ENCODE assay signal across 21 cellular contexts in the genomic region with DNA sequence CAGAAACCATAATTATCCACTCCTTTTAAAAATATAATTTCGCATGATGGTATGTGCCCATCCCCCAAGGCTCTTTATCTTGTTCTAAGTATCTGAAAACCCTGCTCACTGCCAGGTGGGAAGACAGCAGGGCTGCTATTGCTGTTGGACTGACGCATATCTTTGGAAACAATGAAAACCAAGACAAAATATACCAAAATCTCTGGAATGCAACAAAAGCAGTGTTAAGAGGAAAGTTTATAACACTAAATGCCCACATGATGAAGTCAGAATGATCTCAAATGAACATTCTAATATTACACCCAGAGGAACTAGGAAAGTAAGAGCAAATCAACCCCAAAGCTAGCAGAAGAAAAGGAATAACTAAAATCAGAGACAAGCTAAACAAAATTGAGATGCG.
"Had no signal": no experiment of that assay in that cellular context is flagged by ENCODE, and none has a peak within 500 bp of the region (broad histone marks: within the 10 kb centered on the region; RNA-seq: fewer than 3 reads in every experiment).

No MANE protein-coding gene starts in this region.

- H3K27me3 ChIP-seq: heart left ventricle, tibial artery, upper lobe of left lung, uterus had no signal

- H3K27ac ChIP-seq: coronary artery, dorsolateral prefrontal cortex, heart left ventricle, tibial artery, upper lobe of left lung, uterus had no signal

- H3K9me3 Mint-ChIP-seq: stimulated activated naive CD8-positive, alpha-beta T cell treated with anti-CD3 and anti-CD28 coated beads, Interleukin-15, Interleukin-2, amounts not matched to agents 100 ng/mL and 50 ng/mL, for 24 hours had no signal

- H3K4me1 Mint-ChIP-seq: naive thymus-derived CD4-positive, alpha-beta T cell; nephron progenitor cell; stimulated activated effector memory CD8-positive, alpha-beta T cell treated with anti-CD3 and anti-CD28 coated beads, Interleukin-12 subunit alpha, Interleukin-12 subunit beta, amount 100 ng/mL, for 72 hours had no signal

- FAIRE-seq: endometrium had no signal

- DNase-seq: dorsolateral prefrontal cortex; effector CD8-positive, alpha-beta T cell; foreskin melanocyte; heart left ventricle; hippocampal formation; left colon; left ventricle myocardium superior; mesenchymal stem cell; naive thymus-derived CD4-positive, alpha-beta T cell; nephron progenitor cell; stimulated activated CD4-positive, alpha-beta T cell treated with anti-CD3 and anti-CD28 coated beads, Interleukin-4, amount 100 ng/mL, for 1 hour; stimulated activated CD8-positive, alpha-beta memory T cell treated with anti-CD3 and anti-CD28 coated beads, Interleukin-4, amount 100 ng/mL, for 48 hours; tibial artery; upper lobe of left lung; uterus had no signal

- H3K36me3 ChIP-seq: heart left ventricle, tibial artery, upper lobe of left lung, uterus had no signal

- H3K4me3 ChIP-seq: coronary artery, dorsolateral prefrontal cortex, heart left ventricle, lung, tibial artery, upper lobe of left lung, uterus had no signal

- ATAC-seq: esophagus mucosa; heart left ventricle; left colon; left ventricle myocardium superior; naive thymus-derived CD4-positive, alpha-beta T cell; stimulated activated effector memory CD8-positive, alpha-beta T cell treated with anti-CD3 and anti-CD28 coated beads, Interleukin-12 subunit alpha, Interleukin-12 subunit beta, amount 100 ng/mL, for 72 hours had no signal

- H3K27me3 Mint-ChIP-seq: naive thymus-derived CD4-positive, alpha-beta T cell; stimulated activated naive CD8-positive, alpha-beta T cell treated with anti-CD3 and anti-CD28 coated beads, Interleukin-15, Interleukin-2, amounts not matched to agents 100 ng/mL and 50 ng/mL, for 24 hours had no signal

- H3K9me3 ChIP-seq: heart left ventricle, tibial artery, upper lobe of left lung, uterus had no signal

- H3K4me3 Mint-ChIP-seq: naive thymus-derived CD4-positive, alpha-beta T cell; nephron progenitor cell; stimulated activated effector memory CD8-positive, alpha-beta T cell treated with anti-CD3 and anti-CD28 coated beads, Interleukin-12 subunit alpha, Interleukin-12 subunit beta, amount 100 ng/mL, for 72 hours; stimulated activated naive CD8-positive, alpha-beta T cell treated with anti-CD3 and anti-CD28 coated beads, Interleukin-15, Interleukin-2, amounts not matched to agents 100 ng/mL and 50 ng/mL, for 24 hours had no signal

- H3K36me3 Mint-ChIP-seq: naive thymus-derived CD4-positive, alpha-beta T cell; stimulated activated effector memory CD8-positive, alpha-beta T cell treated with anti-CD3 and anti-CD28 coated beads, Interleukin-12 subunit alpha, Interleukin-12 subunit beta, amount 100 ng/mL, for 72 hours had no signal

- H3K27ac Mint-ChIP-seq: nephron progenitor cell; stimulated activated effector memory CD8-positive, alpha-beta T cell treated with anti-CD3 and anti-CD28 coated beads, Interleukin-12 subunit alpha, Interleukin-12 subunit beta, amount 100 ng/mL, for 72 hours; stimulated activated naive CD8-positive, alpha-beta T cell treated with anti-CD3 and anti-CD28 coated beads, Interleukin-15, Interleukin-2, amounts not matched to agents 100 ng/mL and 50 ng/mL, for 24 hours had no signal

- H3K4me1 ChIP-seq: heart left ventricle, tibial artery, upper lobe of left lung, uterus had no signal
